Comparison of ENCODE assay signal across 27 cellular contexts in genomic region chr9:96033896-96034295, GRCh38.
"Had no signal": no experiment of that assay in that cellular context is flagged by ENCODE, and none has a peak within 500 bp of the region (broad histone marks: within the 10 kb centered on the region; RNA-seq: fewer than 3 reads in every experiment).

No MANE protein-coding gene starts in this region.

- H3K4me3 ChIP-seq: ascending aorta, cardiac muscle cell, Peyer's patch, SJCRH30 had no signal

- H3K4me2 ChIP-seq: SK-N-SH had no signal

- H3K9me2 ChIP-seq: SK-N-SH had no signal

- H3K4me1 ChIP-seq: Peyer's patch had no signal

- H3K36me3 ChIP-seq: ascending aorta, brain microvascular endothelial cell, cardiac muscle cell, Peyer's patch, SJCRH30, WERI-Rb-1 had no signal

- H3K9me3 ChIP-seq: SJCRH30, SK-N-SH had no signal

- H3K27me3 ChIP-seq: ascending aorta, brain microvascular endothelial cell, cardiac muscle cell, Peyer's patch, SJCRH30 had no signal

- DNase-seq: activated CD4-positive, alpha-beta T cell treated with anti-CD3 and anti-CD28 coated beads for 36 hours; activated CD8-positive, alpha-beta memory T cell treated with anti-CD3 and anti-CD28 coated beads, Interleukin-2, amount 50 U/mL, for 48 hours; activated CD8-positive, alpha-beta T cell treated with anti-CD3 and anti-CD28 coated beads for 36 hours; activated naive CD4-positive, alpha-beta T cell treated with anti-CD3 and anti-CD28 coated beads, Interleukin-2, amount 50 U/mL, for 16 hours; activated naive CD8-positive, alpha-beta T cell treated with anti-CD3 and anti-CD28 coated beads, Interleukin-2, amount 50 U/mL, for 24 hours; activated T-cell treated with anti-CD3 and anti-CD28 coated beads, Interleukin-2, amount 50 U/mL, for 1 hour; amniotic stem cell; brain microvascular endothelial cell; cerebellar nuclear complex; KG1; NCI-H1105; NCI-H1436; NCI-H1694 treated with DMSO at 0.1 percent for 48 hours; NCI-H2029 treated with DMSO at 0.1 percent for 48 hours; NCI-H345; NCI-H510A; NCI-H526 treated with DMSO at 0.1 percent for 48 hours; NCI-H82; Right ventricle myocardium superior; SJCRH30; SK-N-SH; T-helper 1 cell; WERI-Rb-1 had no signal

- H3K27ac ChIP-seq: ascending aorta, brain microvascular endothelial cell, cardiac muscle cell, Peyer's patch, RWPE1, SJCRH30, WERI-Rb-1 had no signal

- ATAC-seq: activated CD4-positive, alpha-beta T cell treated with anti-CD3 and anti-CD28 coated beads for 36 hours; activated CD8-positive, alpha-beta T cell treated with anti-CD3 and anti-CD28 coated beads for 36 hours; activated naive CD8-positive, alpha-beta T cell treated with anti-CD3 and anti-CD28 coated beads, Interleukin-2, amount 50 U/mL, for 24 hours had no signal
